18 cellular contexts compared by ENCODE assay signal in the genomic region with DNA sequence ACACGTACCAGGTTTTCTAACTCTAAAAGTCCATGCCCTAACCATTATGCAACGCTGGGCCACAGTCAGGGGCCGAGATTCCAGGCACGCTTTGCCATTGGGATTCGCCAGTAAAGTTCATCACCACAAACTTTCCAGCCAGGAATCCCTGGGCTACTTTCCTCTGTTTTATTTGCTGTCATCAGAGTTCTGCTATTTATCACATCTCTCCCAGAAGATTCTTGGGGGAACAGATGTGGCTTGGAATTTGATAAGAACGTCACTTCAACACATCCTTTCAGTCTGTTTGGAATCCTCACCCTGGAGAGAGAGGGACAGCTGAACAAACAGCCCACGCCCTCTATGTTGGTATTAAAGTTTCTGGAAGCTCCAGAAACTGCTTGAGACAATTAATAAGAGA.
"Had no signal": no experiment of that assay in that cellular context is flagged by ENCODE, and none has a peak within 500 bp of the region (broad histone marks: within the 10 kb centered on the region; RNA-seq: fewer than 3 reads in every experiment).

No MANE protein-coding gene starts in this region.

- H3K36me3 ChIP-seq: esophagus muscularis mucosa had no signal

- H3K4me3 ChIP-seq: body of pancreas, coronary artery, esophagus muscularis mucosa had no signal

- H3K4me3 Mint-ChIP-seq: activated CD4-positive, alpha-beta T cell treated with anti-CD3 and anti-CD28 coated beads, Interleukin-2, amount 10 ng/mL, durations not matched to agents 24 days and 14 days; activated naive CD8-positive, alpha-beta T cell; activated T-cell treated with anti-CD3 and anti-CD28 coated beads, Interleukin-2, amount 50 U/mL, for 72 hours; immature natural killer cell; nephron; stimulated activated naive CD8-positive, alpha-beta T cell treated with anti-CD3 and anti-CD28 coated beads, Interleukin-15, amount 100 ng/mL, for 72 hours; type B pancreatic cell had no signal

- ATAC-seq: activated T-cell treated with anti-CD3 and anti-CD28 coated beads, Interleukin-2, amount 50 U/mL, for 72 hours; body of pancreas; left colon; stimulated activated naive CD8-positive, alpha-beta T cell treated with anti-CD3 and anti-CD28 coated beads, Interleukin-15, amount 100 ng/mL, for 72 hours had no signal

- DNase-seq: activated CD4-positive, alpha-beta T cell treated with anti-CD3 and anti-CD28 coated beads, Interleukin-2, amount 10 ng/mL, durations not matched to agents 24 days and 14 days; activated CD4-positive, CD25-positive, alpha-beta regulatory T cell; activated CD8-positive, alpha-beta memory T cell treated with anti-CD3 and anti-CD28 coated beads, Interleukin-2, amount 50 U/mL, for 48 hours; activated gamma-delta T cell treated with Interleukin-2 at 50 U/mL for 16 hours; activated T-cell treated with anti-CD3 and anti-CD28 coated beads, Interleukin-2, amount 50 U/mL, for 72 hours; amniotic stem cell; body of pancreas; central memory CD4-positive, alpha-beta T cell; foreskin fibroblast; immature natural killer cell; left colon; nucleus accumbens; stimulated activated naive CD8-positive, alpha-beta T cell treated with anti-CD3 and anti-CD28 coated beads, Interleukin-15, amount 100 ng/mL, for 72 hours had no signal

- H3K27ac Mint-ChIP-seq: activated CD4-positive, alpha-beta T cell treated with anti-CD3 and anti-CD28 coated beads, Interleukin-2, amount 10 ng/mL, durations not matched to agents 24 days and 14 days; activated T-cell treated with anti-CD3 and anti-CD28 coated beads, Interleukin-2, amount 50 U/mL, for 72 hours; nephron; type B pancreatic cell had no signal

- H3K27me3 Mint-ChIP-seq: activated CD4-positive, alpha-beta T cell treated with anti-CD3 and anti-CD28 coated beads, Interleukin-2, amount 10 ng/mL, durations not matched to agents 24 days and 14 days; activated naive CD8-positive, alpha-beta T cell; stimulated activated naive CD8-positive, alpha-beta T cell treated with anti-CD3 and anti-CD28 coated beads, Interleukin-15, amount 100 ng/mL, for 72 hours had no signal

- H3K9me3 ChIP-seq: body of pancreas, esophagus muscularis mucosa had no signal

- H3K9me3 Mint-ChIP-seq: activated CD4-positive, alpha-beta T cell treated with anti-CD3 and anti-CD28 coated beads, Interleukin-2, amount 10 ng/mL, durations not matched to agents 24 days and 14 days; immature natural killer cell; nephron; type B pancreatic cell had no signal

- H3K27me3 ChIP-seq: body of pancreas had no signal

- H3K27ac ChIP-seq: body of pancreas, coronary artery, esophagus muscularis mucosa had no signal

- H3K4me1 ChIP-seq: body of pancreas, esophagus muscularis mucosa had no signal

- H3K36me3 Mint-ChIP-seq: type B pancreatic cell had no signal
